8 cellular contexts compared by ENCODE assay signal in the genomic region with DNA sequence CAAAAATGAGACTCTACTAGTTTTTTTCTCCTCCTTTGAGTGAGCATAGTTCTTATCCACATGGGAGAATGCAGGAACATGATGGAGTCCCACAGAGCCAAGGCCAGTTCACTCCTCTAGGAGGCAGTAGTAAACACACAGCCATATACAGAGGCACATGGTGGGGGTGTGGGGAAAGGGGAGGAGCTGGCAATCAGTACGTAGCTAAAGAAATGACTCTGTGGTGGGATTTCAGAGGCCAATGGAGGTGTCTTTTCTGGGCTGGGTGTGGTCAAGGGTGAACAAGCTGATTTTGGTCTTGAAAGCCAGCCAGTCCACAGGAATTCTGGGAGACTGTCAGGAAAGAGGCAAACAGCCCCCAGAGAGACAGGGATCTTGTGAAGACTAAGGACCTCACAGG.
DNase-seq lines count a peak whose midpoint lies in the region; ATAC-seq and FAIRE-seq lines count a peak whose summit lies in the region.

No MANE protein-coding gene starts in this region.

- ATAC-seq in HG03159 (IDR thresholded peaks at IDR 0.05; ENCODE audit: unreplicated experiment) (peak; percentile 65), GM21526 (IDR thresholded peaks at IDR 0.05; ENCODE audit: low FRiP score, unreplicated experiment) (no peak), HG03571 (IDR thresholded peaks at IDR 0.05; ENCODE audit: unreplicated experiment) (no peak)

- peak; percentile 93 for FAIRE-seq in G401.6 (lab: Jason Lieb, UNC)
- no peak for FAIRE-seq in RCC 7860 (lab: Jason Lieb, UNC)

- DNase-seq in RCC 7860 (ENCODE audit: low spot score) (peak; percentile 43), activated T-helper 1 cell treated with Interleukin-2 at 50 U/mL for 16 hours (ENCODE audit: low read depth) (peak; percentile 9), hepatic stellate cell (ENCODE audit: low spot score) (peak; percentile 47)
- peak; percentile 46 to 64 for DNase-seq in stimulated activated CD4-positive, alpha-beta T cell treated with anti-CD3 and anti-CD28 coated beads, Interleukin-4, amount 100 ng/mL, for 48 hours (ENCODE audit: low read depth in 2 of 2)
